Comparison of ENCODE assay signal across 21 cellular contexts in the genomic region with DNA sequence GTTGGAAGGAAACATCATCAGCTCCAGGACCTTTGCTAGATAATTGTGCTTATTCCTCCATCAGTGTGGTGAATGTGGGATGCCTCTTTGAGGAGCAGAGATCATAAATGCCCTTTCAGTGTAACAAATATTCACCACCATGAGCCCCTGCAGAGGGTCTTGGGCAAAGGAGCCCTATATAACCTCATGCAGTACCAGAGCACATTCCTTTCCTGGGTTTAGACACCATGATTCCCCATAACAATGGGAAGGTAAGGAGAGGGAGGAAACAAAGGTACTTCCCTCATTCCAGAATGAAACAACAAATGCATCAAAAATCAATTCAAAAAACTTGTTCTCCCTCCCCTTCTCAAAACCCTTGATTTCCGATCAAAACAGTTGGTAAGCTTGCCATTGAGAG.
"Had no signal": no experiment of that assay in that cellular context is flagged by ENCODE, and none has a peak within 500 bp of the region (broad histone marks: within the 10 kb centered on the region; RNA-seq: fewer than 3 reads in every experiment).

No MANE protein-coding gene starts in this region.

- H3K4me3 Mint-ChIP-seq: dendritic cell treated with granulocyte-macrophage colony-stimulating factor and Interleukin-4, amounts not matched to agents 40 ng/mL and 50 ng/mL, for 4 days; memory B cell; naive B cell; nephron; neural progenitor cell; stimulated activated naive B cell treated with anti-CD40 and anti-IgM and Interleukin-4, amounts not matched to agents 10 μg/mL and 1 μg/mL and 100 μg/mL, for 72 hours; stimulated activated naive CD8-positive, alpha-beta T cell treated with anti-CD3 and anti-CD28 coated beads, Interleukin-15, Interleukin-2, amounts not matched to agents 100 ng/mL and 50 ng/mL, for 24 hours had no signal

- H3K27me3 ChIP-seq: colonic mucosa, neural progenitor cell, sigmoid colon, suprapubic skin, thyroid gland had no signal

- H3K27me3 Mint-ChIP-seq: dendritic cell treated with granulocyte-macrophage colony-stimulating factor and Interleukin-4, amounts not matched to agents 40 ng/mL and 50 ng/mL, for 4 days; memory B cell; naive B cell; stimulated activated naive B cell treated with anti-CD40 and anti-IgM and Interleukin-4, amounts not matched to agents 10 μg/mL and 1 μg/mL and 100 μg/mL, for 72 hours; stimulated activated naive CD8-positive, alpha-beta T cell treated with anti-CD3 and anti-CD28 coated beads, Interleukin-15, Interleukin-2, amounts not matched to agents 100 ng/mL and 50 ng/mL, for 24 hours had no signal

- H3K9ac ChIP-seq: neural progenitor cell had no signal

- H3K36me3 Mint-ChIP-seq: memory B cell; naive B cell; neural progenitor cell; stimulated activated naive B cell treated with anti-CD40 and anti-IgM and Interleukin-4, amounts not matched to agents 10 μg/mL and 1 μg/mL and 100 μg/mL, for 72 hours had no signal

- FAIRE-seq: endometrium, keratinocyte had no signal

- H3K36me3 ChIP-seq: colonic mucosa, neural progenitor cell, sigmoid colon, spleen, suprapubic skin, thyroid gland had no signal

- H3K4me2 ChIP-seq: neural progenitor cell had no signal

- H3K27ac ChIP-seq: colonic mucosa, neural progenitor cell, psoas muscle, sigmoid colon, spleen, suprapubic skin, thyroid gland had no signal

- ATAC-seq: left lobe of liver; mucosa of descending colon; psoas muscle; right cardiac atrium; stimulated activated naive B cell treated with anti-CD40 and anti-IgM and Interleukin-4, amounts not matched to agents 10 μg/mL and 1 μg/mL and 100 μg/mL, for 72 hours had no signal

- H3K27ac Mint-ChIP-seq: dendritic cell treated with granulocyte-macrophage colony-stimulating factor and Interleukin-4, amounts not matched to agents 40 ng/mL and 50 ng/mL, for 4 days; memory B cell; naive B cell; nephron; neural progenitor cell; stimulated activated naive B cell treated with anti-CD40 and anti-IgM and Interleukin-4, amounts not matched to agents 10 μg/mL and 1 μg/mL and 100 μg/mL, for 72 hours; stimulated activated naive CD8-positive, alpha-beta T cell treated with anti-CD3 and anti-CD28 coated beads, Interleukin-15, Interleukin-2, amounts not matched to agents 100 ng/mL and 50 ng/mL, for 24 hours had no signal

- H3K9me3 Mint-ChIP-seq: dendritic cell treated with granulocyte-macrophage colony-stimulating factor and Interleukin-4, amounts not matched to agents 40 ng/mL and 50 ng/mL, for 4 days; stimulated activated naive CD8-positive, alpha-beta T cell treated with anti-CD3 and anti-CD28 coated beads, Interleukin-15, Interleukin-2, amounts not matched to agents 100 ng/mL and 50 ng/mL, for 24 hours had no signal

- DNase-seq: colonic mucosa; effector memory CD4-positive, alpha-beta T cell; mucosa of descending colon; naive B cell; psoas muscle; right cardiac atrium; sigmoid colon; spleen; stimulated activated naive B cell treated with anti-CD40 and anti-IgM and Interleukin-4, amounts not matched to agents 10 μg/mL and 1 μg/mL and 100 μg/mL, for 72 hours; thyroid gland; trophoblast cell had no signal

- H2AFZ ChIP-seq: neural progenitor cell had no signal

- H3K4me1 Mint-ChIP-seq: memory B cell; naive B cell; nephron; neural progenitor cell; stimulated activated naive B cell treated with anti-CD40 and anti-IgM and Interleukin-4, amounts not matched to agents 10 μg/mL and 1 μg/mL and 100 μg/mL, for 72 hours had no signal

- H3K4me3 ChIP-seq: colonic mucosa, lung, mucosa of descending colon, neural progenitor cell, psoas muscle, sigmoid colon, spleen, suprapubic skin, thyroid gland had no signal

- H3K4me1 ChIP-seq: colonic mucosa, neural progenitor cell, psoas muscle, sigmoid colon, spleen, suprapubic skin, thyroid gland had no signal

- H3K9me3 ChIP-seq: colonic mucosa, mucosa of descending colon, psoas muscle, sigmoid colon, suprapubic skin, thyroid gland had no signal
